Comparison of ENCODE assay signal across 18 cellular contexts in the genomic region with DNA sequence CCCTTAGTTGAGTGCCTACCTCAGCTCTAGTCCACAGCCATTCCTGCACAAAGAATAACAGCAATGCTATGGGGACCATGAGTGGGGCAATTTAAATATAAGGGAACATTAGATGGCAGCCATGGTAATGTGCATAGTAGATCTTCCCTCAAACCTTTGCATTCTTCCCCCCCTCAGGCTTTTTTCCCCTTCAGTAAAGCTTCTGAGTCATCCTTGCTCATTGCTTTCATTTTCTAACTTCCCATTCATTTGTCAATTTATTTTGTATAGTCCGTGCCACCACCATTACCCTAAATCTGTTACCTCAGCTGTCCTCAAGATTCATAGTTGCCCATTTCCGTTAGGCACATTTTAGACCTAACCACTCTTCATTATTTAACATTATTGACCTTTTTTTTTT. TPM values are rescaled to one million over a fixed set of nuclear protein-coding genes. Genes with fewer than 3 reads are reported as not detected.
DNase-seq lines count a peak whose midpoint lies in the region; ATAC-seq, FAIRE-seq and TF ChIP-seq lines count a peak whose summit lies in the region.
"Had no signal": no experiment of that assay in that cellular context is flagged by ENCODE, and none has a peak within 500 bp of the region (broad histone marks: within the 10 kb centered on the region; RNA-seq: fewer than 3 reads in every experiment).

No MANE protein-coding gene starts in this region.

- H3K9me3 Mint-ChIP-seq in activated T-cell treated with anti-CD3 and anti-CD28 coated beads, Interleukin-2, amount 50 U/mL, for 72 hours: peaks cover 0 to 1% of the 10 kb centered on the region in 2 donors
- H3K9me3 Mint-ChIP-seq: activated CD4-positive, alpha-beta T cell treated with anti-CD3 and anti-CD28 coated beads, Interleukin-2, amount 10 ng/mL, durations not matched to agents 24 days and 14 days; activated naive CD4-positive, alpha-beta T cell treated with anti-CD3 and anti-CD28 coated beads for 36 hours; H9; stimulated activated naive B cell treated with anti-CD40 and anti-IgM and Interleukin-4, amounts not matched to agents 10 μg/mL and 1 μg/mL and 100 μg/mL, for 72 hours; T-cell had no signal

- no peaks in the 10 kb centered on the region for H3K36me3 ChIP-seq in bronchial epithelial cell (ENCODE audit: control insufficient read depth, insufficient read depth, low read length)
- H3K36me3 ChIP-seq: esophagus muscularis mucosa had no signal

- no peak for DNase-seq in activated T-cell treated with anti-CD3 and anti-CD28 coated beads, Interleukin-2, amount 50 U/mL, for 72 hours
- DNase-seq in activated T-cell treated with anti-CD3 and anti-CD28 coated beads, Interleukin-2, amount 50 U/mL, for 1 hour: no peak
- DNase-seq in NOMO-1 treated with DMSO at 0.1 percent for 48 hours (lab: John Stamatoyannopoulos, UW; ENCODE audit: unreplicated experiment) (peak; percentile 8), bronchial epithelial cell (ENCODE audit: low read depth) (peak; percentile 62), T-helper 9 cell (no peak)
- no peak for DNase-seq in stimulated activated naive CD8-positive, alpha-beta T cell treated with anti-CD3 and anti-CD28 coated beads, Interleukin-15, Interleukin-2, amounts not matched to agents 100 U/mL and 50 U/mL, for 24 hours
- DNase-seq: activated CD4-positive, alpha-beta T cell treated with anti-CD3 and anti-CD28 coated beads, Interleukin-2, amount 10 ng/mL, durations not matched to agents 24 days and 14 days; activated naive CD4-positive, alpha-beta T cell treated with anti-CD3 and anti-CD28 coated beads for 36 hours; DND-41; H9; NCI-H2029 treated with DMSO at 0.1 percent for 48 hours; NK-92 treated with Interleukin-12 subunit alpha and Interleukin-12 subunit beta, amount 100 ng/mL, for 24 hours; stimulated activated CD4-positive, alpha-beta T cell treated with anti-CD3 and anti-CD28 coated beads, Interleukin-2, amount 100 ng/mL, for 48 hours; stimulated activated naive B cell treated with anti-CD40 and anti-IgM and Interleukin-4, amounts not matched to agents 10 μg/mL and 1 μg/mL and 100 μg/mL, for 72 hours; T-cell had no signal

- H3K27ac Mint-ChIP-seq in activated T-cell treated with anti-CD3 and anti-CD28 coated beads, Interleukin-2, amount 50 U/mL, for 72 hours: no peak overlapping the region
- H3K27ac Mint-ChIP-seq: activated CD4-positive, alpha-beta T cell treated with anti-CD3 and anti-CD28 coated beads, Interleukin-2, amount 10 ng/mL, durations not matched to agents 24 days and 14 days; activated naive CD4-positive, alpha-beta T cell treated with anti-CD3 and anti-CD28 coated beads for 36 hours; H9; T-cell had no signal

- ATAC-seq in activated T-cell treated with anti-CD3 and anti-CD28 coated beads, Interleukin-2, amount 50 U/mL, for 72 hours (replicated peaks in 1 of 2): peak; percentile 51 to 54
- peak; percentile 66 for ATAC-seq in stimulated activated naive CD8-positive, alpha-beta T cell treated with anti-CD3 and anti-CD28 coated beads, Interleukin-15, Interleukin-2, amounts not matched to agents 100 U/mL and 50 U/mL, for 24 hours
- ATAC-seq in GM18520 (IDR thresholded peaks at IDR 0.05; ENCODE audit: unreplicated experiment) (no peak), HG02763 (IDR thresholded peaks at IDR 0.05; ENCODE audit: unreplicated experiment) (no peak)
- ATAC-seq: T-cell had no signal

- no peaks in the 10 kb centered on the region for H3K27me3 ChIP-seq in bronchial epithelial cell (ENCODE audit: control insufficient read depth, insufficient read depth, low read length)
- H3K27me3 ChIP-seq: esophagus muscularis mucosa had no signal

- no peak for TF ChIP-seq CTCF in bronchial epithelial cell (IDR thresholded peaks at IDR 0.05; ENCODE audit: insufficient read depth, low read length, severe bottlenecking)

- peaks cover 20% of the 10 kb centered on the region for H3K4me1 Mint-ChIP-seq in activated T-cell treated with anti-CD3 and anti-CD28 coated beads, Interleukin-2, amount 50 U/mL, for 72 hours (ENCODE audit: low read depth)

- no peaks in the 10 kb centered on the region for H3K36me3 Mint-ChIP-seq in activated T-cell treated with anti-CD3 and anti-CD28 coated beads, Interleukin-2, amount 50 U/mL, for 72 hours (ENCODE audit: insufficient read depth in 2 of 2)
- H3K36me3 Mint-ChIP-seq: T-cell had no signal

- peak overlapping the region; percentile 4 to 33 for H3K4me3 Mint-ChIP-seq in activated T-cell treated with anti-CD3 and anti-CD28 coated beads, Interleukin-2, amount 50 U/mL, for 72 hours
- H3K4me3 Mint-ChIP-seq: activated CD4-positive, alpha-beta T cell treated with anti-CD3 and anti-CD28 coated beads, Interleukin-2, amount 10 ng/mL, durations not matched to agents 24 days and 14 days; activated naive CD4-positive, alpha-beta T cell treated with anti-CD3 and anti-CD28 coated beads for 36 hours; H9; stimulated activated naive B cell treated with anti-CD40 and anti-IgM and Interleukin-4, amounts not matched to agents 10 μg/mL and 1 μg/mL and 100 μg/mL, for 72 hours; T-cell had no signal

- no peaks in the 10 kb centered on the region for H3K27me3 Mint-ChIP-seq in activated T-cell treated with anti-CD3 and anti-CD28 coated beads, Interleukin-2, amount 50 U/mL, for 72 hours (ENCODE audit: low read depth)
- H3K27me3 Mint-ChIP-seq: activated CD4-positive, alpha-beta T cell treated with anti-CD3 and anti-CD28 coated beads, Interleukin-2, amount 10 ng/mL, durations not matched to agents 24 days and 14 days; stimulated activated naive B cell treated with anti-CD40 and anti-IgM and Interleukin-4, amounts not matched to agents 10 μg/mL and 1 μg/mL and 100 μg/mL, for 72 hours; T-cell had no signal

- no peak overlapping the region for H3K4me3 ChIP-seq in bronchial epithelial cell (ENCODE audit: low read depth, low read length)
- H3K4me3 ChIP-seq: esophagus muscularis mucosa had no signal

- FAIRE-seq in bronchial epithelial cell (lab: Jason Lieb, UNC): no peak

RNA-seq across cellular contexts. Expression of a gene that starts 10.7 kb away (rescaled TPM):
- total RNA-seq in activated T-cell treated with anti-CD3 and anti-CD28 coated beads, Interleukin-2, amount 50 U/mL, for 72 hours: 1 to 10 TPM; 4.8 to 5.4 TPM
- 1.6 and 2.3 TPM in 2 replicates for total RNA-seq in bronchial epithelial cell

Comparison
In these comparisons a context has a peak if more than half of its experiments do, and no peak if none do; other contexts are left out.
1. ATAC-seq: peak in activated T-cell treated with anti-CD3 and anti-CD28 coated beads, Interleukin-2, amount 50 U/mL, for 72 hours (2 of 2) and stimulated activated naive CD8-positive, alpha-beta T cell treated with anti-CD3 and anti-CD28 coated beads, Interleukin-15, Interleukin-2, amounts not matched to agents 100 U/mL and 50 U/mL, for 24 hours (single experiment); none in GM18520 (single experiment) and HG02763 (single experiment).
2. DNase-seq: peak in NOMO-1 treated with DMSO at 0.1 percent for 48 hours (single experiment) and bronchial epithelial cell (single experiment); none in activated T-cell treated with anti-CD3 and anti-CD28 coated beads, Interleukin-2, amount 50 U/mL, for 72 hours (0 of 2), activated T-cell treated with anti-CD3 and anti-CD28 coated beads, Interleukin-2, amount 50 U/mL, for 1 hour (single experiment), stimulated activated naive CD8-positive, alpha-beta T cell treated with anti-CD3 and anti-CD28 coated beads, Interleukin-15, Interleukin-2, amounts not matched to agents 100 U/mL and 50 U/mL, for 24 hours (single experiment) and T-helper 9 cell (single experiment).